In genomic region chr4:87213425-87213824, GRCh38 we compare ENCODE assay signal across 15 cellular contexts. TPM values are rescaled to one million over a fixed set of nuclear protein-coding genes. Genes with fewer than 3 reads are reported as not detected.
DNase-seq lines count a peak whose midpoint lies in the region; ATAC-seq and TF ChIP-seq lines count a peak whose summit lies in the region.
"Had no signal": no experiment of that assay in that cellular context is flagged by ENCODE, and none has a peak within 500 bp of the region (broad histone marks: within the 10 kb centered on the region; RNA-seq: fewer than 3 reads in every experiment).

No MANE protein-coding gene starts in this region.

- H3K27me3 ChIP-seq in mammary epithelial cell (ENCODE audit: insufficient read depth, low read length) (no peaks in the 10 kb centered on the region), adipocyte (replicated peaks; ENCODE audit: control insufficient read depth, insufficient read depth, low read length) (no peaks in the 10 kb centered on the region), hepatocyte (no peaks in the 10 kb centered on the region), upper lobe of left lung (no peaks in the 10 kb centered on the region)
- H3K27me3 ChIP-seq: brain microvascular endothelial cell, tibial artery had no signal

- CTCF ChIA-PET in MCF 10A (lab: Yijun Ruan, JAX) (interaction anchor here (0.5 to 2.1 kb wide), 4 partner anchors 21 to 140 kb away, joined by 4 to 11 read pairs (median 6); no protein-coding TSS in a partner anchor), mammary epithelial cell (lab: Charles Lee; ENCODE audit: low non-redundant PET) (interaction anchor here (0.6 kb wide), 1 partner anchor 335 kb away, joined by 3 read pairs; no protein-coding TSS in a partner anchor)

- DNase-seq in MCF 10A (ENCODE audit: unreplicated experiment) (peak; percentile 60), mammary epithelial cell (no peak), adipocyte (ENCODE audit: low read depth) (peak; percentile 79), hepatocyte (ENCODE audit: low spot score) (no peak), upper lobe of left lung (no peak), NCI-H748 (lab: John Stamatoyannopoulos, UW; ENCODE audit: unreplicated experiment) (no peak), NCI-H1105 (lab: John Stamatoyannopoulos, UW) (no peak), NCI-H2171 treated with DMSO at 0.1 percent for 48 hours (lab: John Stamatoyannopoulos, UW) (no peak)
- DNase-seq: activated naive CD4-positive, alpha-beta T cell treated with anti-CD3 and anti-CD28 coated beads, Interleukin-2, amount 50 U/mL, for 16 hours; activated T-cell treated with anti-CD3 and anti-CD28 coated beads, Interleukin-2, amount 50 U/mL, for 1 hour; brain microvascular endothelial cell; COR-L47; OCI-M1; tibial artery had no signal

- H3K4me1 Mint-ChIP-seq in MCF 10A (ENCODE audit: insufficient read depth, unreplicated experiment), result peaks cover 12% of the 10 kb centered on the region

- no peaks in the 10 kb centered on the region for H3K9me3 Mint-ChIP-seq in MCF 10A (ENCODE audit: unreplicated experiment)

- no peak for TF ChIP-seq EP300 in upper lobe of left lung (IDR thresholded peaks at IDR 0.05)

- no peak overlapping the region for H3K27ac ChIP-seq in mammary epithelial cell (ENCODE audit: insufficient read depth, low read depth, low read length)
- no peak overlapping the region for H3K27ac ChIP-seq in hepatocyte
- peak overlapping the region in 3 of 4 donors; percentile 1 to 48 (median 28) for H3K27ac ChIP-seq in upper lobe of left lung
- H3K27ac ChIP-seq: brain microvascular endothelial cell, tibial artery had no signal

- no peak overlapping the region for H3K4me2 ChIP-seq in mammary epithelial cell (ENCODE audit: insufficient read depth, low read depth, low read length)
- H3K4me2 ChIP-seq in hepatocyte, result peak overlapping the region; percentile 18

- H2AFZ ChIP-seq in mammary epithelial cell (ENCODE audit: low read depth, low read length) (no peak overlapping the region), hepatocyte (no peak overlapping the region)

- H3K79me2 ChIP-seq in mammary epithelial cell (ENCODE audit: insufficient read depth, low read length), result peaks cover 39% of the 10 kb centered on the region
- peaks cover 99% of the 10 kb centered on the region for H3K79me2 ChIP-seq in hepatocyte

- H3K27ac Mint-ChIP-seq in MCF 10A (ENCODE audit: low read depth, unreplicated experiment), result no peak overlapping the region

- H3K9ac ChIP-seq in mammary epithelial cell (ENCODE audit: insufficient read depth, low read length) (no peak overlapping the region), adipocyte (ENCODE audit: low read length) (no peak overlapping the region)

- no peak for TF ChIP-seq POLR2A in upper lobe of left lung (IDR thresholded peaks at IDR 0.05)

- peaks cover under 1% of the 10 kb centered on the region for H3K36me3 Mint-ChIP-seq in MCF 10A (ENCODE audit: insufficient read depth, unreplicated experiment)

- H4K20me1 ChIP-seq in mammary epithelial cell (ENCODE audit: insufficient read depth, low read length), result no peaks in the 10 kb centered on the region
- H4K20me1 ChIP-seq in hepatocyte (ENCODE audit: insufficient read depth, poor library complexity, severe bottlenecking), result peaks cover 3% of the 10 kb centered on the region

- H3K27me3 Mint-ChIP-seq in MCF 10A (ENCODE audit: insufficient read depth, unreplicated experiment), result no peaks in the 10 kb centered on the region

- no peaks in the 10 kb centered on the region for H3K9me3 ChIP-seq in mammary epithelial cell (replicated peaks; ENCODE audit: insufficient read depth, low read length)
- no peaks in the 10 kb centered on the region for H3K9me3 ChIP-seq in adipocyte (ENCODE audit: control insufficient read depth, low read length)
- no peaks in the 10 kb centered on the region for H3K9me3 ChIP-seq in hepatocyte (ENCODE audit: low read depth)
- H3K9me3 ChIP-seq in upper lobe of left lung, result no peaks in the 10 kb centered on the region
- H3K9me3 ChIP-seq: tibial artery had no signal

- BruUV-seq in MCF 10A (replicated peaks; lab: Mats Ljungman, UMichigan) (no TSS peak), mammary epithelial cell (replicated peaks; lab: Mats Ljungman, UMichigan) (no TSS peak)

- WGBS in mammary epithelial cell (ENCODE audit: low coverage, missing lambda C conversion rate), result 100% methylated on average over 1 of the region's 1 CpG
- 45% methylated on average over 1 of the region's 1 CpG for WGBS in hepatocyte (ENCODE audit: low lambda C conversion rate, missing lambda C conversion rate)
- 69 to 72% methylated on average over 1 of the region's 1 CpG for WGBS in upper lobe of left lung, 2 donors

- no peak overlapping the region for H3K4me3 ChIP-seq in mammary epithelial cell (replicated peaks in 1 of 3; ENCODE audit: insufficient read depth in 1 of 3, low read depth in 2 of 3, low read length in 3 of 3)
- H3K4me3 ChIP-seq in adipocyte (ENCODE audit: low read length), result no peak overlapping the region
- H3K4me3 ChIP-seq in hepatocyte, result no peak overlapping the region
- no peak overlapping the region for H3K4me3 ChIP-seq in upper lobe of left lung
- H3K4me3 ChIP-seq: tibial artery had no signal

- in situ Hi-C loops in mammary epithelial cell (cut with MboI; ENCODE audit: low sequenced_read_pairs in 2 of 2), result no loop called here

- intact Hi-C loops in MCF 10A (cut with micrococcal nuclease) (no loop called here), mammary epithelial cell (cut with micrococcal nuclease) (no loop called here)

- H3K36me3 ChIP-seq in mammary epithelial cell (ENCODE audit: insufficient read depth, low read length), result no peaks in the 10 kb centered on the region
- H3K36me3 ChIP-seq in adipocyte (ENCODE audit: control insufficient read depth, insufficient read depth, low read length, severe bottlenecking), result no peaks in the 10 kb centered on the region
- no peaks in the 10 kb centered on the region for H3K36me3 ChIP-seq in hepatocyte (replicated peaks; ENCODE audit: insufficient read depth, low read depth)
- H3K36me3 ChIP-seq in upper lobe of left lung, result no peaks in the 10 kb centered on the region
- H3K36me3 ChIP-seq: brain microvascular endothelial cell, tibial artery had no signal

- TF ChIP-seq CTCF in MCF 10A (IDR thresholded peaks at IDR 0.05; ENCODE audit: unreplicated experiment) (no peak), mammary epithelial cell (conservative IDR thresholded peaks at IDR 0.05 in 1 of 2, IDR thresholded peaks at IDR 0.05 in 1 of 2; ENCODE audit: extremely low read depth in 1 of 2, insufficient read depth in 1 of 2, low read depth in 1 of 2, low read length in 2 of 2) (no peak), hepatocyte (IDR thresholded peaks at IDR 0.05; ENCODE audit: poor library complexity) (no peak), upper lobe of left lung (IDR thresholded peaks at IDR 0.05) (no peak)

- dilution Hi-C loops in mammary epithelial cell (cut with HindIII; ENCODE audit: low sequenced_read_pairs), result no loop called here

- H3K4me3 Mint-ChIP-seq in MCF 10A (ENCODE audit: unreplicated experiment), result no peak overlapping the region
- H3K4me3 Mint-ChIP-seq: neural crest cell had no signal

- no peaks in the 10 kb centered on the region for H3K9me2 ChIP-seq in hepatocyte (replicated peaks; ENCODE audit: insufficient read depth)

- ATAC-seq in upper lobe of left lung (ENCODE audit: low FRiP score in 2 of 2), result no peak

- POLR2A ChIA-PET in MCF 10A (lab: Yijun Ruan, JAX), result interaction anchor here (0.6 to 1.8 kb wide), 8 partner anchors 10 to 618 kb away, joined by 3 to 9 read pairs (median 3); partner anchors contain the start of gene AFF1

- H3K4me1 ChIP-seq in mammary epithelial cell (ENCODE audit: insufficient read depth, low read length) (no peaks in the 10 kb centered on the region), adipocyte (ENCODE audit: control insufficient read depth, insufficient read depth, low read length) (peaks cover 22% of the 10 kb centered on the region), hepatocyte (ENCODE audit: insufficient read depth) (peaks cover 4% of the 10 kb centered on the region), upper lobe of left lung (peaks cover 17 to 28% (median 24%) of the 10 kb centered on the region in 4 donors)

RNA-seq across cellular contexts. Expression of gene KLHL8, which starts 7.0 kb away (rescaled TPM):
- 12.9 and 14.9 TPM in 2 replicates for total RNA-seq in MCF 10A (2022)
- total RNA-seq in mammary epithelial cell, result 10 to 100 TPM in 1 of 2 donors, 1 to 10 TPM in 1; 6.5 to 10.8 TPM
- 3.5 TPM for polyA plus RNA-seq in mammary epithelial cell
- polyA minus RNA-seq in mammary epithelial cell, result 8.6 TPM
- 22.4 and 23.9 TPM in 2 replicates for total RNA-seq in hepatocyte
- polyA plus RNA-seq in hepatocyte, result 10.0 and 10.9 TPM in 2 replicates
- total RNA-seq in upper lobe of left lung, result 10 to 100 TPM in 4 of 6 donors, 1 to 10 TPM in 2; 8.2 to 18.8 (median 11.9) TPM

Comparison
In these comparisons a context has a peak if more than half of its experiments do, and no peak if none do; other contexts are left out.
1. DNase-seq: peak in MCF 10A (single experiment) and adipocyte (single experiment); none in mammary epithelial cell (single experiment), hepatocyte (single experiment), upper lobe of left lung (0 of 2), NCI-H748 (single experiment), NCI-H1105 (single experiment) and NCI-H2171 treated with DMSO at 0.1 percent for 48 hours (single experiment).
2. H3K27ac ChIP-seq: peak in upper lobe of left lung (3 of 4); none in mammary epithelial cell (single experiment) and hepatocyte (single experiment).